ENCODE assay signal across 31 cellular contexts in genomic region chr19:18964121-18964520, GRCh38. TPM values are rescaled to one million over a fixed set of nuclear protein-coding genes. Genes with fewer than 3 reads are reported as not detected.
DNase-seq lines count a peak whose midpoint lies in the region; ATAC-seq, FAIRE-seq and TF ChIP-seq lines count a peak whose summit lies in the region.
"Had no signal": no experiment of that assay in that cellular context is flagged by ENCODE, and none has a peak within 500 bp of the region (broad histone marks: within the 10 kb centered on the region; RNA-seq: fewer than 3 reads in every experiment).

No MANE protein-coding gene starts in this region.

- no peak for TF ChIP-seq POLR2A in HepG2 (IDR thresholded peaks at IDR 0.05; ENCODE audit: insufficient read depth in 1 of 2, low read depth in 2 of 2, low read length in 2 of 2)
- no peak for TF ChIP-seq POLR2A in right lobe of liver (IDR thresholded peaks at IDR 0.05)
- TF ChIP-seq POLR2A in body of pancreas (IDR thresholded peaks at IDR 0.05): no peak

- TF ChIP-seq EP300 in HepG2 (IDR thresholded peaks at IDR 0.05; ENCODE audit: low read depth in 2 of 2, low read length in 2 of 2): no peak
- TF ChIP-seq EP300 in HepG2 (CRISPR knock-in tag; IDR thresholded peaks at IDR 0.05; ENCODE audit: borderline replicate concordance): no peak

- 55% methylated on average over 9 of the region's 9 CpGs for WGBS in HepG2 (ENCODE audit: low lambda C conversion rate)
- WGBS in right lobe of liver (ENCODE audit: insufficient coverage, low coverage, low lambda C conversion rate, missing lambda C conversion rate): 81% methylated on average over 7 of the region's 9 CpGs
- WGBS in body of pancreas, 2 donors: 80 to 89% methylated on average over 9 of the region's 9 CpGs

- intact Hi-C loops in HepG2 (cut with micrococcal nuclease; ENCODE audit: unreplicated experiment): no loop called here
- intact Hi-C loops in right lobe of liver (cut with DNase I): no loop called here
- intact Hi-C loops in body of pancreas (cut with DNase I): no loop called here

- POLR2A ChIA-PET in HepG2 (lab: Yijun Ruan, JAX) (no interaction called here), HEK293 (lab: Yijun Ruan, JAX) (no interaction called here)

- ATAC-seq in HepG2 (no peak), right lobe of liver (no peak), body of pancreas (no peak)
- ATAC-seq: A549; CD8-positive, alpha-beta T cell had no signal

- no peak for TF ChIP-seq RAD21 in HepG2 (CRISPR knock-in tag; IDR thresholded peaks at IDR 0.05)

- no TSS peak for BruUV-seq in HepG2 (replicated peaks; lab: Mats Ljungman, UMichigan)

- H3K9ac ChIP-seq in HepG2 (ENCODE audit: insufficient read depth, low read depth, low read length): no peak overlapping the region
- H3K9ac ChIP-seq: BLaER1; BLaER1 treated with 17β-estradiol and CSF1 and Interleukin-3, amounts not matched to agents 10 nM and 100 nM had no signal

- no peaks in the 10 kb centered on the region for H3K79me2 ChIP-seq in HepG2 (ENCODE audit: insufficient read depth, low read length)

- H3K4me1 ChIP-seq in HepG2 (ENCODE audit: insufficient read depth, low read length): peaks cover 55% of the 10 kb centered on the region
- H3K4me1 ChIP-seq in right lobe of liver: no peaks in the 10 kb centered on the region
- no peaks in the 10 kb centered on the region for H3K4me1 ChIP-seq in HEK293 (ENCODE audit: control insufficient read depth, insufficient read depth, low read length)
- H3K4me1 ChIP-seq in body of pancreas: no peaks in the 10 kb centered on the region
- H3K4me1 ChIP-seq: BE2C, Caco-2 had no signal

- TF ChIP-seq CTCF in HepG2 (CRISPR knock-in tag; IDR thresholded peaks at IDR 0.05): no peak
- no peak for TF ChIP-seq CTCF in right lobe of liver (IDR thresholded peaks at IDR 0.05)
- TF ChIP-seq CTCF in HEK293 (tag by site-specific recombination; IDR thresholded peaks at IDR 0.05): no peak
- no peak for TF ChIP-seq CTCF in body of pancreas (IDR thresholded peaks at IDR 0.05)

- no peak overlapping the region for H3K4me2 ChIP-seq in HepG2 (ENCODE audit: low read depth, low read length)
- H3K4me2 ChIP-seq: A549; BLaER1; BLaER1 treated with 17β-estradiol and CSF1 and Interleukin-3, amounts not matched to agents 10 nM and 100 nM had no signal

- H3K36me3 ChIP-seq in HepG2 (replicated peaks in 1 of 2; ENCODE audit: control insufficient read depth in 1 of 2, insufficient read depth in 2 of 2, low read length in 2 of 2) (no peaks in the 10 kb centered on the region), right lobe of liver (no peaks in the 10 kb centered on the region), HEK293 (ENCODE audit: control insufficient read depth in 2 of 2, insufficient read depth in 1 of 2, low read length in 2 of 2) (no peaks in the 10 kb centered on the region), body of pancreas (replicated peaks in 1 of 2; ENCODE audit: insufficient read depth in 1 of 2, low read depth in 2 of 2) (no peaks in the 10 kb centered on the region)
- H3K36me3 ChIP-seq: BE2C; BLaER1; BLaER1 treated with 17β-estradiol and CSF1 and Interleukin-3, amounts not matched to agents 10 nM and 100 nM had no signal

- no peak overlapping the region for H3K4me3 ChIP-seq in HepG2 (replicated peaks in 1 of 3; ENCODE audit: insufficient read depth in 1 of 3, low read depth in 2 of 3, low read length in 3 of 3)
- H3K4me3 ChIP-seq in right lobe of liver: no peak overlapping the region
- no peak overlapping the region for H3K4me3 ChIP-seq in HEK293 (ENCODE audit: low read depth, low read length)
- H3K4me3 ChIP-seq in body of pancreas: no peak overlapping the region
- H3K4me3 ChIP-seq: A549; BLaER1; BLaER1 treated with 17β-estradiol and CSF1 and Interleukin-3, amounts not matched to agents 10 nM and 100 nM had no signal

- H3K9me3 ChIP-seq in HepG2 (ENCODE audit: low read length) (no peaks in the 10 kb centered on the region), right lobe of liver (no peaks in the 10 kb centered on the region), HEK293 (ENCODE audit: control insufficient read depth, insufficient read depth, low read depth, low read length) (no peaks in the 10 kb centered on the region), body of pancreas (no peaks in the 10 kb centered on the region)
- H3K9me3 ChIP-seq: A549, BE2C, BLaER1, Caco-2 had no signal

- H4K20me1 ChIP-seq in HepG2 (ENCODE audit: insufficient read depth, low read length): no peaks in the 10 kb centered on the region
- H4K20me1 ChIP-seq: BLaER1; BLaER1 treated with 17β-estradiol and CSF1 and Interleukin-3, amounts not matched to agents 10 nM and 100 nM had no signal

- in situ Hi-C loops in HepG2 (cut with HindIII; ENCODE audit: extremely low pct_ligation_motif_present, low pct_unique_long_range_greater_than_20kb): no loop called here

- no peak overlapping the region for H2AFZ ChIP-seq in HepG2 (ENCODE audit: low read length)

- FAIRE-seq in HepG2 (lab: Jason Lieb, UNC): no peak
- FAIRE-seq: A204.1, A549, D721Med had no signal

- H3K27ac ChIP-seq in HepG2 (ENCODE audit: extremely low read length, insufficient read depth, low read length) (no peak overlapping the region), right lobe of liver (no peak overlapping the region), HEK293 (ENCODE audit: extremely low read depth, low read depth, low read length) (no peak overlapping the region), body of pancreas (no peak overlapping the region)
- H3K27ac ChIP-seq: 22Rv1, A549, BLaER1, C4-2B had no signal

- DNase-seq in HepG2 (ENCODE audit: low spot score) (no peak), right lobe of liver (no peak), body of pancreas (no peak)
- DNase-seq: 8988T; ACHN; AML-193; BE2C; C1 segment of cervical spinal cord; Caco-2; Calu3; CD4-positive, alpha-beta memory T cell; CD4-positive, alpha-beta T cell; CD4-positive, CD25-positive, alpha-beta regulatory T cell; CD8-positive, alpha-beta memory T cell; CD8-positive, alpha-beta T cell; COR-L47; DMS 273 treated with DMSO at 0.1 percent for 48 hours; DMS153; DMS53; DMS79; DMS79 treated with DMSO at 0.1 percent for 48 hours; DND-41; EL had no signal

- CTCF ChIA-PET in HepG2 (lab: Yijun Ruan, JAX; ENCODE audit: low intra/inter-chr PET ratio, low total read pairs) (no interaction called here), HEK293 (lab: Yijun Ruan, JAX) (interaction anchor here (0.6 kb wide), 1 partner anchor 957 kb away, joined by 3 read pairs; no protein-coding TSS in a partner anchor)

- H3K27me3 ChIP-seq in HepG2 (ENCODE audit: control insufficient read depth in 1 of 2, insufficient read depth in 2 of 2, low read length in 2 of 2) (no peaks in the 10 kb centered on the region), right lobe of liver (no peaks in the 10 kb centered on the region), body of pancreas (no peaks in the 10 kb centered on the region)
- H3K27me3 ChIP-seq: BE2C; BLaER1; BLaER1 treated with 17β-estradiol and CSF1 and Interleukin-3, amounts not matched to agents 10 nM and 100 nM had no signal

RNA-seq across cellular contexts. Expression of gene HOMER3, which starts 23.1 kb away (rescaled TPM):
- total RNA-seq in HepG2 (2016; rRNA removed; fragmentation: Illumina TruSeq; extraction: Trizol): 16.0 and 21.3 TPM in 2 replicates
- 26.4 and 33.2 TPM in 2 replicates for total RNA-seq in HepG2 (2016; cell fraction: cytosol; rRNA removed; fragmentation: Illumina TruSeq; extraction: Trizol; ENCODE audit: low read depth)
- 15.8 and 22.8 TPM in 2 replicates for total RNA-seq in HepG2 (2016; cell fraction: insoluble cytoplasmic fraction; rRNA removed; fragmentation: Illumina TruSeq; extraction: Trizol)
- 34.4 and 37.9 TPM in 2 replicates for total RNA-seq in HepG2 (2016; cell fraction: membrane; rRNA removed; fragmentation: Illumina TruSeq; extraction: Trizol)
- 9.6 and 15.0 TPM in 2 replicates for total RNA-seq in HepG2 (2016; cell fraction: nucleus; rRNA removed; fragmentation: Illumina TruSeq; extraction: Trizol)
- polyA plus RNA-seq in HepG2 (2011; rRNA removed): 27.3 and 33.7 TPM in 2 replicates
- 17.2 and 24.7 TPM in 2 replicates for polyA plus RNA-seq in HepG2 (2011; cell fraction: cytosol; rRNA removed)
- 44.4 and 50.4 TPM in 2 replicates for polyA plus RNA-seq in HepG2 (2011; cell fraction: nucleus; rRNA removed)
- polyA plus RNA-seq in HepG2 (2012): 9.2 and 17.6 TPM in 2 replicates
- polyA plus RNA-seq in HepG2 (2016; cell fraction: cytosol; fragmentation: Illumina TruSeq; extraction: Trizol; ENCODE audit: low read depth): 38.0 and 46.9 TPM in 2 replicates
- polyA plus RNA-seq in HepG2 (2016; cell fraction: insoluble cytoplasmic fraction; fragmentation: Illumina TruSeq; extraction: Trizol; ENCODE audit: low read depth): 25.7 and 29.6 TPM in 2 replicates
- polyA plus RNA-seq in HepG2 (2016; cell fraction: membrane; fragmentation: Illumina TruSeq; extraction: Trizol; ENCODE audit: low read depth): 45.5 and 48.8 TPM in 2 replicates
- 36.3 and 38.7 TPM in 2 replicates for polyA plus RNA-seq in HepG2 (2016; cell fraction: nucleus; fragmentation: Illumina TruSeq; extraction: Trizol; ENCODE audit: insufficient read depth, low read depth)
- polyA minus RNA-seq in HepG2 (2011; rRNA and poly(A)+ RNA removed; ENCODE audit: low replicate concordance): 16.8 and 17.2 TPM in 2 replicates
- 3.6 and 6.2 TPM in 2 replicates for polyA minus RNA-seq in HepG2 (2011; cell fraction: cytosol; rRNA and poly(A)+ RNA removed)
- polyA minus RNA-seq in HepG2 (2011; cell fraction: nucleus; rRNA and poly(A)+ RNA removed): 8.6 and 13.4 TPM in 2 replicates
- total RNA-seq in right lobe of liver: 1 to 10 TPM; 2.3 to 4.7 (median 3.2) TPM
- total RNA-seq in body of pancreas: 10 to 100 TPM; 27.5 to 29.0 TPM

RNA-seq across cellular contexts. Expression of gene DDX49, which starts 44.6 kb away (rescaled TPM):
- 44.6 and 46.2 TPM in 2 replicates for total RNA-seq in HepG2 (2016; rRNA removed; fragmentation: Illumina TruSeq; extraction: Trizol)
- total RNA-seq in HepG2 (2016; cell fraction: cytosol; rRNA removed; fragmentation: Illumina TruSeq; extraction: Trizol; ENCODE audit: low read depth): 26.8 and 31.4 TPM in 2 replicates
- 36.8 and 44.8 TPM in 2 replicates for total RNA-seq in HepG2 (2016; cell fraction: insoluble cytoplasmic fraction; rRNA removed; fragmentation: Illumina TruSeq; extraction: Trizol)
- total RNA-seq in HepG2 (2016; cell fraction: membrane; rRNA removed; fragmentation: Illumina TruSeq; extraction: Trizol): 34.9 and 35.2 TPM in 2 replicates
- total RNA-seq in HepG2 (2016; cell fraction: nucleus; rRNA removed; fragmentation: Illumina TruSeq; extraction: Trizol): 21.6 and 22.6 TPM in 2 replicates
- 27.0 and 28.9 TPM in 2 replicates for polyA plus RNA-seq in HepG2 (2011; rRNA removed)
- polyA plus RNA-seq in HepG2 (2011; cell fraction: cytosol; rRNA removed): 18.7 and 29.0 TPM in 2 replicates
- polyA plus RNA-seq in HepG2 (2011; cell fraction: nucleus; rRNA removed): 45.0 and 51.2 TPM in 2 replicates
- polyA plus RNA-seq in HepG2 (2012): 13.7 and 15.9 TPM in 2 replicates
- 25.8 and 27.7 TPM in 2 replicates for polyA plus RNA-seq in HepG2 (2016; cell fraction: cytosol; fragmentation: Illumina TruSeq; extraction: Trizol; ENCODE audit: low read depth)
- 36.1 and 38.2 TPM in 2 replicates for polyA plus RNA-seq in HepG2 (2016; cell fraction: insoluble cytoplasmic fraction; fragmentation: Illumina TruSeq; extraction: Trizol; ENCODE audit: low read depth)
- 21.6 and 25.1 TPM in 2 replicates for polyA plus RNA-seq in HepG2 (2016; cell fraction: membrane; fragmentation: Illumina TruSeq; extraction: Trizol; ENCODE audit: low read depth)
- polyA plus RNA-seq in HepG2 (2016; cell fraction: nucleus; fragmentation: Illumina TruSeq; extraction: Trizol; ENCODE audit: insufficient read depth, low read depth): 42.3 and 43.7 TPM in 2 replicates
- 54.2 and 128 TPM in 2 replicates for polyA minus RNA-seq in HepG2 (2011; rRNA and poly(A)+ RNA removed; ENCODE audit: low replicate concordance)
- 14.5 and 19.5 TPM in 2 replicates for polyA minus RNA-seq in HepG2 (2011; cell fraction: cytosol; rRNA and poly(A)+ RNA removed)
- 18.6 and 24.2 TPM in 2 replicates for polyA minus RNA-seq in HepG2 (2011; cell fraction: nucleus; rRNA and poly(A)+ RNA removed)
- 10 to 100 TPM; 15.8 to 37.9 (median 18.5) TPM for total RNA-seq in right lobe of liver
- 10 to 100 TPM; 39.4 to 44.2 TPM for total RNA-seq in body of pancreas

RNA-seq across cellular contexts. Expression of gene COPE, which starts 44.9 kb away (rescaled TPM):
- 188 and 189 TPM in 2 replicates for total RNA-seq in HepG2 (2016; rRNA removed; fragmentation: Illumina TruSeq; extraction: Trizol)
- 90.0 and 90.2 TPM in 2 replicates for total RNA-seq in HepG2 (2016; cell fraction: cytosol; rRNA removed; fragmentation: Illumina TruSeq; extraction: Trizol; ENCODE audit: low read depth)
- 172 and 181 TPM in 2 replicates for total RNA-seq in HepG2 (2016; cell fraction: insoluble cytoplasmic fraction; rRNA removed; fragmentation: Illumina TruSeq; extraction: Trizol)
- 87.8 and 90.8 TPM in 2 replicates for total RNA-seq in HepG2 (2016; cell fraction: membrane; rRNA removed; fragmentation: Illumina TruSeq; extraction: Trizol)
- total RNA-seq in HepG2 (2016; cell fraction: nucleus; rRNA removed; fragmentation: Illumina TruSeq; extraction: Trizol): 70.6 and 74.1 TPM in 2 replicates
- 205 and 222 TPM in 2 replicates for polyA plus RNA-seq in HepG2 (2011; rRNA removed)
- 175 and 335 TPM in 2 replicates for polyA plus RNA-seq in HepG2 (2011; cell fraction: cytosol; rRNA removed)
- 191 and 222 TPM in 2 replicates for polyA plus RNA-seq in HepG2 (2011; cell fraction: nucleus; rRNA removed)
- 86.4 and 120 TPM in 2 replicates for polyA plus RNA-seq in HepG2 (2012)
- polyA plus RNA-seq in HepG2 (2016; cell fraction: cytosol; fragmentation: Illumina TruSeq; extraction: Trizol; ENCODE audit: low read depth): 73.8 and 86.7 TPM in 2 replicates
- 149 and 196 TPM in 2 replicates for polyA plus RNA-seq in HepG2 (2016; cell fraction: insoluble cytoplasmic fraction; fragmentation: Illumina TruSeq; extraction: Trizol; ENCODE audit: low read depth)
- polyA plus RNA-seq in HepG2 (2016; cell fraction: membrane; fragmentation: Illumina TruSeq; extraction: Trizol; ENCODE audit: low read depth): 72.3 and 75.2 TPM in 2 replicates
- polyA plus RNA-seq in HepG2 (2016; cell fraction: nucleus; fragmentation: Illumina TruSeq; extraction: Trizol; ENCODE audit: insufficient read depth, low read depth): 134 and 136 TPM in 2 replicates
- 163 and 283 TPM in 2 replicates for polyA minus RNA-seq in HepG2 (2011; rRNA and poly(A)+ RNA removed; ENCODE audit: low replicate concordance)
- 82.7 and 99.4 TPM in 2 replicates for polyA minus RNA-seq in HepG2 (2011; cell fraction: cytosol; rRNA and poly(A)+ RNA removed)
- polyA minus RNA-seq in HepG2 (2011; cell fraction: nucleus; rRNA and poly(A)+ RNA removed): 41.8 and 44.1 TPM in 2 replicates
- total RNA-seq in right lobe of liver: 100 to 1,000 TPM in 3 of 6 experiments, 10 to 100 TPM in 3; 67.4 to 240 (median 97.1) TPM
- total RNA-seq in body of pancreas: 100 to 1,000 TPM; 111 to 166 TPM

Comparison
In these comparisons a context has a peak if more than half of its experiments do, and no peak if none do; other contexts are left out.
1. Of the 63 proteins assayed by ChIP-seq in both HepG2 and HEK293: peak only in HepG2: none; only in HEK293: REPIN1; in both: none; in neither: 62.